Comparison of ENCODE assay signal across 39 cellular contexts in genomic region chrX:149518236-149518635, GRCh38. TPM values are rescaled to one million over a fixed set of nuclear protein-coding genes. Genes with fewer than 3 reads are reported as not detected.
"Had no signal": no experiment of that assay in that cellular context is flagged by ENCODE, and none has a peak within 500 bp of the region (broad histone marks: within the 10 kb centered on the region; RNA-seq: fewer than 3 reads in every experiment).

No MANE protein-coding gene starts in this region.

- H3K4me3 Mint-ChIP-seq: activated B cell treated with CpG ODN at 0.5 μM for 24 hours; activated CD4-positive, alpha-beta memory T cell treated with anti-CD3 and anti-CD28 coated beads for 36 hours; activated CD8-positive, alpha-beta memory T cell treated with anti-CD3 and anti-CD28 coated beads, Interleukin-2, amount 10 ng/mL, durations not matched to agents 7 days and 5 days; activated naive CD8-positive, alpha-beta T cell treated with anti-CD3 and anti-CD28 coated beads for 36 hours; activated T-cell treated with anti-CD3 and anti-CD28 coated beads, Interleukin-2, amount 50 U/mL, for 72 hours; activated T-helper 17 cell treated with anti-CD3 and anti-CD28 coated beads, Interleukin-2, amount 50 U/mL, for 72 hours had no signal

- H3K27ac ChIP-seq: brain microvascular endothelial cell, KMS-11, Peyer's patch, VCaP had no signal

- H3K9me3 Mint-ChIP-seq: activated B cell treated with CpG ODN at 0.5 μM for 24 hours; activated CD4-positive, alpha-beta memory T cell treated with anti-CD3 and anti-CD28 coated beads for 36 hours; activated T-cell treated with anti-CD3 and anti-CD28 coated beads, Interleukin-2, amount 50 U/mL, for 72 hours; activated T-helper 17 cell treated with anti-CD3 and anti-CD28 coated beads, Interleukin-2, amount 50 U/mL, for 72 hours had no signal

- H3K36me3 Mint-ChIP-seq: activated naive CD8-positive, alpha-beta T cell treated with anti-CD3 and anti-CD28 coated beads for 36 hours had no signal

- DNase-seq: activated B cell treated with CpG ODN at 0.5 μM for 24 hours; activated CD4-positive, alpha-beta memory T cell treated with anti-CD3 and anti-CD28 coated beads for 36 hours; activated CD4-positive, alpha-beta T cell treated with anti-CD3 and anti-CD28 coated beads for 4 hours; activated CD4-positive, alpha-beta T cell treated with anti-CD3 and anti-CD28 coated beads, Interleukin-2, amount 50 U/mL, for 1 hour; activated CD4-positive, CD25-positive, alpha-beta regulatory T cell treated with anti-CD3 and anti-CD28 coated beads, Interleukin-2, amount 50 U/mL, for 72 hours; activated CD8-positive, alpha-beta memory T cell treated with anti-CD3 and anti-CD28 coated beads, Interleukin-2, amount 10 ng/mL, durations not matched to agents 7 days and 5 days; activated effector memory CD4-positive, alpha-beta T cell treated with anti-CD3 and anti-CD28 coated beads, Interleukin-2, amount 50 U/mL, for 16 hours; activated naive CD4-positive, alpha-beta T cell; activated naive CD4-positive, alpha-beta T cell treated with anti-CD3 and anti-CD28 coated beads, Interleukin-2, amount 50 U/mL, for 16 hours; activated naive CD8-positive, alpha-beta T cell treated with anti-CD3 and anti-CD28 coated beads for 36 hours; activated T-cell treated with anti-CD3 and anti-CD28 coated beads, Interleukin-2, amount 50 U/mL, for 1 hour; activated T-cell treated with anti-CD3 and anti-CD28 coated beads, Interleukin-2, amount 50 U/mL, for 72 hours; amniotic stem cell; aorta; brain microvascular endothelial cell; central memory CD4-positive, alpha-beta T cell; NCI-H1048; NCI-H1105 treated with DMSO at 0.1 percent for 48 hours; NCI-H1436; NCI-H1694; NCI-H1930; NCI-H2081 treated with DMSO at 0.1 percent for 48 hours; NCI-H226; NCI-H446 treated with DMSO at 0.1 percent for 48 hours; NCI-H524; PC-3; Peyer's patch; RPMI8226; SHP77 treated with DMSO at 0.1 percent for 48 hours; T-helper 1 cell; T-helper 2 cell; T-helper 9 cell had no signal

- H3K27ac Mint-ChIP-seq: activated B cell treated with CpG ODN at 0.5 μM for 24 hours; activated CD4-positive, alpha-beta memory T cell treated with anti-CD3 and anti-CD28 coated beads for 36 hours; activated CD8-positive, alpha-beta memory T cell treated with anti-CD3 and anti-CD28 coated beads, Interleukin-2, amount 10 ng/mL, durations not matched to agents 7 days and 5 days; activated naive CD8-positive, alpha-beta T cell treated with anti-CD3 and anti-CD28 coated beads for 36 hours; activated T-cell treated with anti-CD3 and anti-CD28 coated beads, Interleukin-2, amount 50 U/mL, for 72 hours; activated T-helper 17 cell treated with anti-CD3 and anti-CD28 coated beads, Interleukin-2, amount 50 U/mL, for 72 hours had no signal

- H3K9ac ChIP-seq: KMS-11 had no signal

- H3K4me1 ChIP-seq: Peyer's patch had no signal

- H3K4me3 ChIP-seq: Peyer's patch had no signal

- ATAC-seq: activated CD8-positive, alpha-beta memory T cell treated with anti-CD3 and anti-CD28 coated beads, Interleukin-2, amount 10 ng/mL, durations not matched to agents 7 days and 5 days; activated T-cell treated with anti-CD3 and anti-CD28 coated beads, Interleukin-2, amount 50 U/mL, for 72 hours; activated T-helper 17 cell treated with anti-CD3 and anti-CD28 coated beads, Interleukin-2, amount 50 U/mL, for 72 hours; PC-3; SK-N-SH treated with all-trans-retinoic acid at 6 μM for 48 hours had no signal

- H3K27me3 Mint-ChIP-seq: activated CD4-positive, alpha-beta memory T cell treated with anti-CD3 and anti-CD28 coated beads for 36 hours; activated CD8-positive, alpha-beta memory T cell treated with anti-CD3 and anti-CD28 coated beads, Interleukin-2, amount 10 ng/mL, durations not matched to agents 7 days and 5 days; activated naive CD8-positive, alpha-beta T cell treated with anti-CD3 and anti-CD28 coated beads for 36 hours; activated T-helper 17 cell treated with anti-CD3 and anti-CD28 coated beads, Interleukin-2, amount 50 U/mL, for 72 hours had no signal

- H3K36me3 ChIP-seq: brain microvascular endothelial cell, Peyer's patch had no signal

- H3K9me3 ChIP-seq: Peyer's patch had no signal

- H3K27me3 ChIP-seq: brain microvascular endothelial cell, Peyer's patch had no signal

RNA-seq across cellular contexts. Expression of gene HSFX3, which starts 31.5 kb away (rescaled TPM):
- total RNA-seq: activated B cell treated with CpG ODN at 0.5 μM for 24 hours; activated CD4-positive, alpha-beta memory T cell treated with anti-CD3 and anti-CD28 coated beads for 36 hours; activated naive CD8-positive, alpha-beta T cell treated with anti-CD3 and anti-CD28 coated beads for 36 hours; activated T-cell treated with anti-CD3 and anti-CD28 coated beads, Interleukin-2, amount 50 U/mL, for 72 hours; activated T-helper 17 cell treated with anti-CD3 and anti-CD28 coated beads, Interleukin-2, amount 50 U/mL, for 72 hours; aorta; cerebellum; LHCN-M2; PC-3; Peyer's patch; SK-MEL-5 had no signal
